Comparison of ENCODE assay signal across 12 cellular contexts in genomic region chrY:3527040-3527439, GRCh38. TPM values are rescaled to one million over a fixed set of nuclear protein-coding genes. Genes with fewer than 3 reads are reported as not detected.
A peak's percentile ranks its signal among the peaks of the same experiment; 100 is the strongest.
DNase-seq lines count a peak whose midpoint lies in the region; ATAC-seq, FAIRE-seq and TF ChIP-seq lines count a peak whose summit lies in the region.
"Not testable (repeated sequence)": the region's sequence is repeated elsewhere in the genome, so short reads cannot be mapped to it uniquely, and the experiment has no call there.
"Had no signal": no experiment of that assay in that cellular context is flagged by ENCODE, and none has a peak within 500 bp of the region (broad histone marks: within the 10 kb centered on the region; RNA-seq: fewer than 3 reads in every experiment).

No MANE protein-coding gene starts in this region.

- peak; percentile 1 for DNase-seq in GM03348 (ENCODE audit: low spot score)
- DNase-seq in NCI-H2196 treated with DMSO at 0.1 percent for 48 hours (lab: John Stamatoyannopoulos, UW; ENCODE audit: unreplicated experiment), result peak; percentile 1
- peak; percentile 10 for DNase-seq in bronchial epithelial cell (ENCODE audit: low read depth)
- peak; percentile 4 for DNase-seq in iPS DF 6.9 (ENCODE audit: low read depth, low spot score)
- not testable (repeated sequence) for DNase-seq in stimulated activated effector memory CD8-positive, alpha-beta T cell treated with anti-CD3 and anti-CD28 coated beads, Interleukin-12 subunit alpha, Interleukin-12 subunit beta, amount 100 ng/mL, for 72 hours (ENCODE audit: low spot score in 2 of 2)

- H3K9me3 ChIP-seq in iPS DF 6.9 (ENCODE audit: control insufficient read depth, insufficient read depth, low read length), result not testable (repeated sequence)

- not testable (repeated sequence) for H3K4me1 Mint-ChIP-seq in stimulated activated effector memory CD8-positive, alpha-beta T cell treated with anti-CD3 and anti-CD28 coated beads, Interleukin-12 subunit alpha, Interleukin-12 subunit beta, amount 100 ng/mL, for 72 hours

- H3K9me3 Mint-ChIP-seq in stimulated activated effector memory CD8-positive, alpha-beta T cell treated with anti-CD3 and anti-CD28 coated beads, Interleukin-12 subunit alpha, Interleukin-12 subunit beta, amount 100 ng/mL, for 72 hours, result not testable (repeated sequence)

- no CpG with 5 or more reads among the region's 5 CpGs for WGBS in iPS DF 6.9 (ENCODE audit: insufficient coverage, insufficient read length)

- FAIRE-seq in bronchial epithelial cell (lab: Jason Lieb, UNC), result not testable (repeated sequence)

- peak; percentile 63 for TF ChIP-seq CTCF in VCaP (conservative IDR thresholded peaks at IDR 0.05)
- peak; percentile 5 for TF ChIP-seq CTCF in bronchial epithelial cell (IDR thresholded peaks at IDR 0.05; ENCODE audit: insufficient read depth, low read length, severe bottlenecking)

- H3K4me3 Mint-ChIP-seq in stimulated activated effector memory CD8-positive, alpha-beta T cell treated with anti-CD3 and anti-CD28 coated beads, Interleukin-12 subunit alpha, Interleukin-12 subunit beta, amount 100 ng/mL, for 72 hours, result not testable (repeated sequence)

- not testable (repeated sequence) for H3K36me3 ChIP-seq in bronchial epithelial cell (ENCODE audit: control insufficient read depth, insufficient read depth, low read length); iPS DF 6.9 (ENCODE audit: control insufficient read depth, insufficient read depth, low read length)

- not testable (repeated sequence) for H3K4me3 ChIP-seq in bronchial epithelial cell (ENCODE audit: low read depth, low read length); iPS DF 6.9 (ENCODE audit: low read length)

- not testable (repeated sequence) for H3K27me3 ChIP-seq in bronchial epithelial cell (ENCODE audit: control insufficient read depth, insufficient read depth, low read length); iPS DF 6.9 (ENCODE audit: control insufficient read depth, insufficient read depth, low read length)

- H3K36me3 Mint-ChIP-seq in stimulated activated effector memory CD8-positive, alpha-beta T cell treated with anti-CD3 and anti-CD28 coated beads, Interleukin-12 subunit alpha, Interleukin-12 subunit beta, amount 100 ng/mL, for 72 hours, result not testable (repeated sequence)

- not testable (repeated sequence) for H3K27ac ChIP-seq in VCaP; iPS DF 6.9 (ENCODE audit: low read length)

- ATAC-seq in GM21515 (IDR thresholded peaks at IDR 0.05; ENCODE audit: unreplicated experiment) (peak; percentile 98), HG03139 (IDR thresholded peaks at IDR 0.05; ENCODE audit: unreplicated experiment) (peak; percentile 99)
- peak; percentile 34 for ATAC-seq in stimulated activated effector memory CD8-positive, alpha-beta T cell treated with anti-CD3 and anti-CD28 coated beads, Interleukin-12 subunit alpha, Interleukin-12 subunit beta, amount 100 ng/mL, for 72 hours

- H3K27ac Mint-ChIP-seq in stimulated activated effector memory CD8-positive, alpha-beta T cell treated with anti-CD3 and anti-CD28 coated beads, Interleukin-12 subunit alpha, Interleukin-12 subunit beta, amount 100 ng/mL, for 72 hours, result not testable (repeated sequence)

- H3K4me1 ChIP-seq in iPS DF 6.9 (ENCODE audit: control insufficient read depth, insufficient read depth, low read length), result not testable (repeated sequence)

RNA-seq across cellular contexts. Expression of gene TGIF2LY, which starts 51.8 kb away (rescaled TPM):
- not detected in 2 replicates for total RNA-seq in bronchial epithelial cell
- total RNA-seq: esophagus mucosa, M059J, sigmoid colon, stomach had no signal

Comparison
In these comparisons a context has a peak if more than half of its experiments do, and no peak if none do; other contexts are left out.
1. ATAC-seq: peak in every context shown above with its lines; median percentile 99 in HG03139; 98 in GM21515; 34 in stimulated activated effector memory CD8-positive, alpha-beta T cell treated with anti-CD3 and anti-CD28 coated beads, Interleukin-12 subunit alpha, Interleukin-12 subunit beta, amount 100 ng/mL, for 72 hours.